ENCODE assay signal across 11 cellular contexts in the genomic region with DNA sequence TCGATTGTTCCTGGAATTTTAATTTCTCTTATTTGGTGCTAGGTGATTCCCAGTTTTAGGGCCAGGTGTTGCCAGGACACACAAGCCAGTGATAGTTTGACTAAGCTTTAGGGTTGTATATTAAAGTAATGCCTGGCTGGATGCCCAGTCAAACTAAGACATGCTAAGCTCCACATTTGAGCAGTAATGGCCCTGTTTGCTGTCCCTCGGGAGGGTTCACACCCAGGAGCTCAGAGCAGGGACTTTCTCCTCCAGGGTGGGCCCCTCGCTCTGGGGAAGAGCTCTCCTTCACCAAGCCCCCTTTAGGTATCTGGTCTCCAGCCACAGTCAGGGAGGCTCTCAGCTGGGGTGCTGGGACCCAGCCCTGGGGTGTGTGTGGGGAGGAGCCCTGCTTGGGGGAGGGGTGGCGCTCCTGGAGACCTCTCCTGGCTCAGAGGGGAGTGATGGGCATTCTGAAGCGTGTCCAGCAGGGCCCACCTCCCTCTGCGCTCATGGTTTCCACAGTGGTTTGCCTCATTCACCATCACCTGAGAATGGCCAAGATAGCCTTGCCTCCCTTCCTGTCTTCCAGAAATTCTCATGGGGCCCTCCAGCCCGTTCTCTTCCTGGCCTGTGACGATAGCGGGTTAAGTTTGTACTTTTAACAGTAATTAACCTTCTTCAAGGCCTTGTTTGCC. TPM values are rescaled to one million over a fixed set of nuclear protein-coding genes. Genes with fewer than 3 reads are reported as not detected.
DNase-seq lines count a peak whose midpoint lies in the region; ATAC-seq, FAIRE-seq and TF ChIP-seq lines count a peak whose summit lies in the region.
"Had no signal": no experiment of that assay in that cellular context is flagged by ENCODE, and none has a peak within 500 bp of the region (broad histone marks: within the 10 kb centered on the region; RNA-seq: fewer than 3 reads in every experiment).

No MANE protein-coding gene starts in this region.

- TF ChIP-seq POLR2A in A549 (IDR thresholded peaks at IDR 0.05; ENCODE audit: low read length), result no peak

- FAIRE-seq in A549 (lab: Jason Lieb, UNC), result no peak
- FAIRE-seq: H1 had no signal

- H3K4me1 ChIP-seq in A549 (peaks cover 25% of the 10 kb centered on the region), colonic mucosa (peaks cover 19% of the 10 kb centered on the region)

- H3K9ac ChIP-seq in colonic mucosa (ENCODE audit: low read depth in 2 of 2, low read length in 2 of 2), result peak overlapping the region in 1 of 2 donors; percentile 22

- peak overlapping the region; percentile 3; the same call in 1 of the 3 replicates for H3K4me2 ChIP-seq in A549

- POLR2A ChIA-PET in A549 (lab: Yijun Ruan, JAX), result no interaction called here

- 84% methylated on average over 7 of the region's 9 CpGs for WGBS in A549 (ENCODE audit: missing lambda C conversion rate)

- no peaks in the 10 kb centered on the region for H3K9me3 ChIP-seq in A549
- H3K9me3 ChIP-seq in colonic mucosa, result no peaks in the 10 kb centered on the region
- H3K9me3 ChIP-seq: suprapubic skin had no signal

- H3K27me3 ChIP-seq in GM06990 (replicated peaks; ENCODE audit: control insufficient read depth, insufficient read depth, low read length) (no peaks in the 10 kb centered on the region), colonic mucosa (no peaks in the 10 kb centered on the region)
- H3K27me3 ChIP-seq: suprapubic skin had no signal

- intact Hi-C loops in colonic mucosa (cut with DNase I), result no loop called here

- H3K4me3 ChIP-seq in A549, result no peak overlapping the region
- no peak overlapping the region for H3K4me3 ChIP-seq in GM06990 (replicated peaks; ENCODE audit: low read depth, low read length)
- H3K4me3 ChIP-seq in colonic mucosa, result no peak overlapping the region
- H3K4me3 ChIP-seq: suprapubic skin had no signal

- peaks cover 2% of the 10 kb centered on the region for H3K36me3 ChIP-seq in GM06990 (ENCODE audit: control insufficient read depth, insufficient read depth, low read length)
- no peaks in the 10 kb centered on the region for H3K36me3 ChIP-seq in colonic mucosa
- H3K36me3 ChIP-seq: suprapubic skin had no signal

- TF ChIP-seq CTCF in A549 (IDR thresholded peaks at IDR 0.05) (no peak), GM06990 (IDR thresholded peaks at IDR 0.05; ENCODE audit: insufficient read depth, low read length, poor library complexity, severe bottlenecking) (no peak), colonic mucosa (IDR thresholded peaks at IDR 0.05) (no peak)

- ATAC-seq in A549, result no peak
- ATAC-seq in GM19023 (IDR thresholded peaks at IDR 0.05; ENCODE audit: unreplicated experiment), result no peak
- ATAC-seq in HG02870 (IDR thresholded peaks at IDR 0.05; ENCODE audit: unreplicated experiment), result no peak
- ATAC-seq: WTC11 had no signal

- H3K27ac ChIP-seq in A549 (no peak overlapping the region), colonic mucosa (no peak overlapping the region)
- H3K27ac ChIP-seq: suprapubic skin had no signal

- TF ChIP-seq EP300 in A549 (IDR thresholded peaks at IDR 0.05), result no peak

- CTCF ChIA-PET in A549 (lab: Yijun Ruan, JAX), result no interaction called here

- DNase-seq in A549 (ENCODE audit: low read depth in 1 of 2, low spot score in 1 of 2), result no peak
- DNase-seq in GM06990 (ENCODE audit: extremely low read depth, insufficient read length), result peak; percentile 62
- peak; percentile 7 for DNase-seq in LoVo (ENCODE audit: low spot score)
- DNase-seq in colonic mucosa, result peak; percentile 71
- DNase-seq in Kasumi-1 (lab: John Stamatoyannopoulos, UW), result no peak
- no peak for DNase-seq in cerebellar nuclear complex (lab: John Stamatoyannopoulos, UW)

- no peak for TF ChIP-seq RAD21 in A549 (conservative IDR thresholded peaks at IDR 0.05 in 1 of 2, IDR thresholded peaks at IDR 0.05 in 1 of 2)

TF ChIP-seq in A549, 52 proteins besides CTCF, POLR2A, EP300 and RAD21:
- TF ChIP-seq NFE2L2 (conservative IDR thresholded peaks at IDR 0.05; ENCODE audit: low read length) (no peak), SMC3 (IDR thresholded peaks at IDR 0.05) (no peak), ZC3H11A (IDR thresholded peaks at IDR 0.05) (no peak), SREBF2 (IDR thresholded peaks at IDR 0.05) (no peak), RARB (CRISPR knock-in tag; IDR thresholded peaks at IDR 0.05) (no peak), RNF2 (IDR thresholded peaks at IDR 0.05; ENCODE audit: borderline replicate concordance, low read depth) (no peak), NPAS2 (CRISPR knock-in tag; IDR thresholded peaks at IDR 0.05; ENCODE audit: borderline replicate concordance) (no peak), ZSCAN20 (CRISPR knock-in tag; IDR thresholded peaks at IDR 0.05) (no peak), HOXB5 (CRISPR knock-in tag; IDR thresholded peaks at IDR 0.05) (no peak), HEYL (CRISPR knock-in tag; IDR thresholded peaks at IDR 0.05) (no peak), MYC (IDR thresholded peaks at IDR 0.05; ENCODE audit: borderline replicate concordance, low read length) (no peak), E2F6 (IDR thresholded peaks at IDR 0.05; ENCODE audit: borderline replicate concordance, low read depth) (no peak)
- TF ChIP-seq, protein P1, sequence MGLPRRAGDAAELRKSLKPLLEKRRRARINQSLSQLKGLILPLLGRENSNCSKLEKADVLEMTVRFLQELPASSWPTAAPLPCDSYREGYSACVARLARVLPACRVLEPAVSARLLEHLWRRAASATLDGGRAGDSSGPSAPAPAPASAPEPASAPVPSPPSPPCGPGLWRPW (IDR thresholded peaks at IDR 0.05), result no peak

RNA-seq across cellular contexts. Expression of gene INPP4A, which starts 31.7 kb away (rescaled TPM):
- 16.0 and 20.2 TPM in 2 replicates for polyA plus RNA-seq in A549 (2011; rRNA removed)
- 16.9 and 20.4 TPM in 2 replicates for polyA plus RNA-seq in A549 (2012; cell fraction: cytosol; rRNA removed)
- polyA plus RNA-seq in A549 (2012; cell fraction: nucleus; rRNA removed), result 26.4 and 30.0 TPM in 2 replicates
- 8.8 to 9.6 TPM (median 9.4 TPM) in 3 replicates for polyA plus RNA-seq in A549 (2017; fragmentation: RNase III; extraction: RNeasy Plus Mini Kit Qiagen cat#74134 plus additional on column Dnase treatment)
- 62.4 and 71.9 TPM in 2 replicates for polyA minus RNA-seq in A549 (2011; rRNA and poly(A)+ RNA removed)
- total RNA-seq in colonic mucosa, result 10 to 100 TPM; 11.5 to 17.9 TPM

Comparison
In these comparisons a context has a peak if more than half of its experiments do, and no peak if none do; other contexts are left out.
1. DNase-seq: peak in GM06990 (single experiment), LoVo (single experiment) and colonic mucosa (single experiment); none in A549 (0 of 2), Kasumi-1 (0 of 2) and cerebellar nuclear complex (0 of 2).